In genomic region chr10:22228167-22228938, GRCh38 we compare ENCODE assay signal across 8 cellular contexts. TPM values are rescaled to one million over a fixed set of nuclear protein-coding genes. Genes with fewer than 3 reads are reported as not detected.
DNase-seq lines count a peak whose midpoint lies in the region; ATAC-seq and TF ChIP-seq lines count a peak whose summit lies in the region.

No MANE protein-coding gene starts in this region.

- no peaks in the 10 kb centered on the region for H3K36me3 ChIP-seq in iPS DF 6.9 (ENCODE audit: control insufficient read depth, insufficient read depth, low read length)

- H3K27ac ChIP-seq in iPS DF 6.9 (ENCODE audit: low read length), result no peak overlapping the region

- CTCF ChIA-PET in activated CD4-positive, alpha-beta memory T cell treated with anti-CD3 and anti-CD28 coated beads for 36 hours (lab: Charles Lee), result interaction anchor here (0.6 to 4.1 kb wide), 6 partner anchors 15 to 238 kb away, joined by 3 to 20 read pairs (median 4); partner anchors contain the start of gene COMMD3

- no peaks in the 10 kb centered on the region for H3K9me3 ChIP-seq in iPS DF 6.9 (ENCODE audit: control insufficient read depth, insufficient read depth, low read length)

- H3K4me3 Mint-ChIP-seq in activated CD4-positive, alpha-beta memory T cell treated with anti-CD3 and anti-CD28 coated beads for 36 hours, result peak overlapping the region; percentile 77
- peak overlapping the region; percentile 75 for H3K4me3 Mint-ChIP-seq in stimulated activated effector memory CD8-positive, alpha-beta T cell treated with anti-CD3 and anti-CD28 coated beads, Interleukin-12 subunit alpha, Interleukin-12 subunit beta, amount 100 ng/mL, for 72 hours

- no CpG with 5 or more reads among the region's 9 CpGs for WGBS in iPS DF 6.9 (ENCODE audit: insufficient coverage, insufficient read length)

- POLR2A ChIA-PET in activated CD4-positive, alpha-beta memory T cell treated with anti-CD3 and anti-CD28 coated beads for 36 hours (lab: Charles Lee), result interaction anchor here (0.6 to 2.0 kb wide), 5 partner anchors 25 to 225 kb away, joined by 3 to 10 read pairs (median 7); partner anchors contain the start of genes COMMD3 and DNAJC1

- no peak for DNase-seq in HFF-Myc (ENCODE audit: extremely low read depth, low read depth)
- no peak for DNase-seq in activated CD4-positive, alpha-beta memory T cell treated with anti-CD3 and anti-CD28 coated beads for 36 hours
- DNase-seq in iPS DF 6.9 (ENCODE audit: low read depth, low spot score), result no peak
- no peak for DNase-seq in stimulated activated effector memory CD8-positive, alpha-beta T cell treated with anti-CD3 and anti-CD28 coated beads, Interleukin-12 subunit alpha, Interleukin-12 subunit beta, amount 100 ng/mL, for 72 hours (ENCODE audit: low spot score in 2 of 2)
- no peak for DNase-seq in NCI-H2029 (lab: John Stamatoyannopoulos, UW)
- no peak for DNase-seq in NCI-H1694 treated with DMSO at 0.1 percent for 48 hours (lab: John Stamatoyannopoulos, UW)
- no peak for DNase-seq in SW480 (ENCODE audit: low spot score)

- H3K9me3 Mint-ChIP-seq in activated CD4-positive, alpha-beta memory T cell treated with anti-CD3 and anti-CD28 coated beads for 36 hours, result peaks cover 3% of the 10 kb centered on the region
- H3K9me3 Mint-ChIP-seq in stimulated activated effector memory CD8-positive, alpha-beta T cell treated with anti-CD3 and anti-CD28 coated beads, Interleukin-12 subunit alpha, Interleukin-12 subunit beta, amount 100 ng/mL, for 72 hours, result no peaks in the 10 kb centered on the region

- ATAC-seq in stimulated activated effector memory CD8-positive, alpha-beta T cell treated with anti-CD3 and anti-CD28 coated beads, Interleukin-12 subunit alpha, Interleukin-12 subunit beta, amount 100 ng/mL, for 72 hours, result no peak
- ATAC-seq in HG02798 (IDR thresholded peaks at IDR 0.05; ENCODE audit: poor library complexity, unreplicated experiment), result no peak

- H3K27ac Mint-ChIP-seq in activated CD4-positive, alpha-beta memory T cell treated with anti-CD3 and anti-CD28 coated beads for 36 hours, result peak overlapping the region; percentile 96
- H3K27ac Mint-ChIP-seq in stimulated activated effector memory CD8-positive, alpha-beta T cell treated with anti-CD3 and anti-CD28 coated beads, Interleukin-12 subunit alpha, Interleukin-12 subunit beta, amount 100 ng/mL, for 72 hours, result peak overlapping the region; percentile 100

- H3K4me3 ChIP-seq in HFF-Myc (replicated peaks; ENCODE audit: low read depth, low read length), result peak overlapping the region; percentile 45
- peak overlapping the region; percentile 93; the same call in 1 of the 2 replicates for H3K4me3 ChIP-seq in iPS DF 6.9 (ENCODE audit: low read length)

- intact Hi-C loops in activated CD4-positive, alpha-beta memory T cell treated with anti-CD3 and anti-CD28 coated beads for 36 hours (cut with micrococcal nuclease), result loop anchor here (2.0 to 10.0 kb wide), 3 partner anchors 206 to 1216 kb away; no protein-coding TSS in a partner anchor

- no peaks in the 10 kb centered on the region for H3K27me3 ChIP-seq in iPS DF 6.9 (ENCODE audit: control insufficient read depth, insufficient read depth, low read length)

- H3K4me1 Mint-ChIP-seq in activated CD4-positive, alpha-beta memory T cell treated with anti-CD3 and anti-CD28 coated beads for 36 hours (ENCODE audit: low read depth), result peaks cover 16% of the 10 kb centered on the region
- peaks cover 22% of the 10 kb centered on the region for H3K4me1 Mint-ChIP-seq in stimulated activated effector memory CD8-positive, alpha-beta T cell treated with anti-CD3 and anti-CD28 coated beads, Interleukin-12 subunit alpha, Interleukin-12 subunit beta, amount 100 ng/mL, for 72 hours

- peaks cover 4% of the 10 kb centered on the region for H3K27me3 Mint-ChIP-seq in activated CD4-positive, alpha-beta memory T cell treated with anti-CD3 and anti-CD28 coated beads for 36 hours

- H3K4me1 ChIP-seq in iPS DF 6.9 (ENCODE audit: control insufficient read depth, insufficient read depth, low read length), result 0 out of 2 replicates have a peak, but pooled peaks cover 2% of the 10 kb centered on the region

- TF ChIP-seq CTCF in HFF-Myc (IDR thresholded peaks at IDR 0.05; ENCODE audit: low read depth, low read length, missing control alignments), result no peak

- peaks cover 4% of the 10 kb centered on the region for H3K36me3 Mint-ChIP-seq in activated CD4-positive, alpha-beta memory T cell treated with anti-CD3 and anti-CD28 coated beads for 36 hours
- H3K36me3 Mint-ChIP-seq in stimulated activated effector memory CD8-positive, alpha-beta T cell treated with anti-CD3 and anti-CD28 coated beads, Interleukin-12 subunit alpha, Interleukin-12 subunit beta, amount 100 ng/mL, for 72 hours, result peaks cover 25% of the 10 kb centered on the region

RNA-seq across cellular contexts. Expression of gene EBLN1, which starts 10.5 kb away (rescaled TPM):
- total RNA-seq in activated CD4-positive, alpha-beta memory T cell treated with anti-CD3 and anti-CD28 coated beads for 36 hours, result not detected
